ENCODE assay signal across 31 cellular contexts in the genomic region with DNA sequence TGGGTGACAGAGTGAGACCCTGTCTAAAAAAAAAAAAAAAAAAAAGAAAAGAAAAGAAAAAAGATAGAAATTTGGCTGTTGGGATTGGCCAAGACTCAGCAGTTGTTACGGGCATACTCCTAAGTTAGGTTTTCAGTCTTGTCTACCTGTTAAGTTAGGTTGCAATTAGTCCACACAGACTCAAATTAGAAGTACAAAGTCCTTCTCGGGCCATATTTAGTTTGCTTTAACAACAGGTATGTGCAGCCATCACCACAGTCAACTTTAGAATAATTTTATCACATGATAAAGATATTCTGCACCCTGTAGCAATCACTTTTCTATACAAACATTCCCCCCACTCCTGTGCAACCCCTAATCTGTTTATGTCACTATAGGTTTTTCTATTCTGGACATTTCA.
"Had no signal": no experiment of that assay in that cellular context is flagged by ENCODE, and none has a peak within 500 bp of the region (broad histone marks: within the 10 kb centered on the region; RNA-seq: fewer than 3 reads in every experiment).

No MANE protein-coding gene starts in this region.

- H3K9me3 Mint-ChIP-seq: activated CD4-positive, alpha-beta memory T cell treated with anti-CD3 and anti-CD28 coated beads, Interleukin-2, amount 10 ng/mL, durations not matched to agents 7 days and 5 days; activated T-cell treated with anti-CD3 and anti-CD28 coated beads, Interleukin-2, amount 50 U/mL, for 72 hours; activated T-helper 17 cell treated with anti-CD3 and anti-CD28 coated beads, Interleukin-2, amount 50 U/mL, for 72 hours had no signal

- H3K4me1 ChIP-seq: body of pancreas, breast epithelium had no signal

- H3K27me3 Mint-ChIP-seq: activated CD4-positive, alpha-beta memory T cell treated with anti-CD3 and anti-CD28 coated beads, Interleukin-2, amount 10 ng/mL, durations not matched to agents 7 days and 5 days; activated CD8-positive, alpha-beta memory T cell treated with anti-CD3 and anti-CD28 coated beads, Interleukin-2, amount 10 ng/mL, durations not matched to agents 7 days and 5 days; activated T-helper 17 cell treated with anti-CD3 and anti-CD28 coated beads, Interleukin-2, amount 50 U/mL, for 72 hours had no signal

- DNase-seq: activated CD4-positive, alpha-beta memory T cell treated with anti-CD3 and anti-CD28 coated beads, Interleukin-2, amount 10 ng/mL, durations not matched to agents 7 days and 5 days; activated CD4-positive, alpha-beta T cell treated with anti-CD3 and anti-CD28 coated beads for 1 hour; activated CD4-positive, alpha-beta T cell treated with anti-CD3 and anti-CD28 coated beads for 48 hours; activated CD4-positive, CD25-positive, alpha-beta regulatory T cell; activated CD8-positive, alpha-beta memory T cell treated with anti-CD3 and anti-CD28 coated beads for 24 hours; activated CD8-positive, alpha-beta memory T cell treated with anti-CD3 and anti-CD28 coated beads, Interleukin-2, amount 10 ng/mL, durations not matched to agents 7 days and 5 days; activated CD8-positive, alpha-beta memory T cell treated with anti-CD3 and anti-CD28 coated beads, Interleukin-2, amount 50 U/mL, for 48 hours; activated effector memory CD4-positive, alpha-beta T cell treated with anti-CD3 and anti-CD28 coated beads, Interleukin-2, amount 50 U/mL, for 16 hours; activated naive CD4-positive, alpha-beta T cell; activated naive CD4-positive, alpha-beta T cell treated with anti-CD3 and anti-CD28 coated beads, Interleukin-2, amount 50 U/mL, for 16 hours; activated T-cell treated with anti-CD3 and anti-CD28 coated beads, Interleukin-2, amount 50 U/mL, for 72 hours; adrenal gland; body of pancreas; cerebellar nuclear complex; Karpas-422; NCI-H1105; NCI-H1417 treated with DMSO at 0.1 percent for 48 hours; NCI-H187 treated with DMSO at 0.1 percent for 48 hours; NCI-H2081; NCI-H226; NCI-H446 treated with DMSO at 0.1 percent for 48 hours; NCI-H524 treated with DMSO at 0.1 percent for 48 hours; SHP77 treated with DMSO at 0.1 percent for 48 hours; SW 1271; T-helper 1 cell; T1000; WERI-Rb-1 had no signal

- H3K36me3 ChIP-seq: adrenal gland had no signal

- ATAC-seq: activated CD8-positive, alpha-beta memory T cell treated with anti-CD3 and anti-CD28 coated beads, Interleukin-2, amount 10 ng/mL, durations not matched to agents 7 days and 5 days; activated T-cell treated with anti-CD3 and anti-CD28 coated beads, Interleukin-2, amount 50 U/mL, for 72 hours; activated T-helper 17 cell treated with anti-CD3 and anti-CD28 coated beads, Interleukin-2, amount 50 U/mL, for 72 hours; body of pancreas; Panc1; SK-N-SH treated with all-trans-retinoic acid at 6 μM for 48 hours had no signal

- H3K27ac Mint-ChIP-seq: activated CD4-positive, alpha-beta memory T cell treated with anti-CD3 and anti-CD28 coated beads, Interleukin-2, amount 10 ng/mL, durations not matched to agents 7 days and 5 days; activated CD8-positive, alpha-beta memory T cell treated with anti-CD3 and anti-CD28 coated beads, Interleukin-2, amount 10 ng/mL, durations not matched to agents 7 days and 5 days; activated T-cell treated with anti-CD3 and anti-CD28 coated beads, Interleukin-2, amount 50 U/mL, for 72 hours; activated T-helper 17 cell treated with anti-CD3 and anti-CD28 coated beads, Interleukin-2, amount 50 U/mL, for 72 hours had no signal

- H3K9me3 ChIP-seq: adrenal gland, body of pancreas, breast epithelium had no signal

- H3K4me3 Mint-ChIP-seq: activated CD4-positive, alpha-beta memory T cell treated with anti-CD3 and anti-CD28 coated beads, Interleukin-2, amount 10 ng/mL, durations not matched to agents 7 days and 5 days; activated CD8-positive, alpha-beta memory T cell treated with anti-CD3 and anti-CD28 coated beads, Interleukin-2, amount 10 ng/mL, durations not matched to agents 7 days and 5 days; activated T-cell treated with anti-CD3 and anti-CD28 coated beads, Interleukin-2, amount 50 U/mL, for 72 hours; activated T-helper 17 cell treated with anti-CD3 and anti-CD28 coated beads, Interleukin-2, amount 50 U/mL, for 72 hours had no signal

- H3K27ac ChIP-seq: adrenal gland, body of pancreas, breast epithelium, WERI-Rb-1 had no signal

- H3K27me3 ChIP-seq: adrenal gland, body of pancreas, breast epithelium had no signal

- H3K4me3 ChIP-seq: adrenal gland, body of pancreas, breast epithelium had no signal
